Comparison of ENCODE assay signal across 23 cellular contexts in genomic region chr6:65701325-65701724, GRCh38. TPM values are rescaled to one million over a fixed set of nuclear protein-coding genes. Genes with fewer than 3 reads are reported as not detected.
DNase-seq lines count a peak whose midpoint lies in the region; ATAC-seq, FAIRE-seq and TF ChIP-seq lines count a peak whose summit lies in the region.
"Had no signal": no experiment of that assay in that cellular context is flagged by ENCODE, and none has a peak within 500 bp of the region (broad histone marks: within the 10 kb centered on the region; RNA-seq: fewer than 3 reads in every experiment).

No MANE protein-coding gene starts in this region.

- H3K9me3 ChIP-seq in mucosa of descending colon, result no peaks in the 10 kb centered on the region
- H3K9me3 ChIP-seq: BLaER1 had no signal

- H3K4me3 Mint-ChIP-seq in activated T-cell treated with anti-CD3 and anti-CD28 coated beads, Interleukin-2, amount 50 U/mL, for 72 hours, result no peak overlapping the region
- H3K4me3 Mint-ChIP-seq: B cell; CD4-positive, CD25-positive, alpha-beta regulatory T cell; CD8-positive, alpha-beta T cell; GM23338; H9 had no signal

- no peaks in the 10 kb centered on the region for H3K36me3 ChIP-seq in mucosa of descending colon (ENCODE audit: low read depth)
- H3K36me3 ChIP-seq: BLaER1 had no signal

- H3K36me3 Mint-ChIP-seq in activated T-cell treated with anti-CD3 and anti-CD28 coated beads, Interleukin-2, amount 50 U/mL, for 72 hours (ENCODE audit: insufficient read depth in 2 of 2), result no peaks in the 10 kb centered on the region
- H3K36me3 Mint-ChIP-seq: CD4-positive, CD25-positive, alpha-beta regulatory T cell; CD8-positive, alpha-beta T cell had no signal

- peak; percentile 68 for ATAC-seq in mucosa of descending colon
- ATAC-seq in activated T-cell treated with anti-CD3 and anti-CD28 coated beads, Interleukin-2, amount 50 U/mL, for 72 hours (replicated peaks in 1 of 2), result no peak
- ATAC-seq: CD8-positive, alpha-beta T cell; GM23338; HCT116 had no signal

- no peaks in the 10 kb centered on the region for H3K27me3 Mint-ChIP-seq in activated T-cell treated with anti-CD3 and anti-CD28 coated beads, Interleukin-2, amount 50 U/mL, for 72 hours (ENCODE audit: low read depth)
- H3K27me3 Mint-ChIP-seq: B cell; CD4-positive, CD25-positive, alpha-beta regulatory T cell had no signal

- H3K4me3 ChIP-seq in mucosa of descending colon, result no peak overlapping the region
- H3K4me3 ChIP-seq: BLaER1, GM23338 had no signal

- H3K4me1 ChIP-seq in mucosa of descending colon (ENCODE audit: low read depth), result peaks cover 6% of the 10 kb centered on the region
- H3K4me1 ChIP-seq: BLaER1 had no signal

- no peak for TF ChIP-seq CTCF in mucosa of descending colon (IDR thresholded peaks at IDR 0.05)

- no peaks in the 10 kb centered on the region for H3K4me1 Mint-ChIP-seq in activated T-cell treated with anti-CD3 and anti-CD28 coated beads, Interleukin-2, amount 50 U/mL, for 72 hours (ENCODE audit: low read depth)
- H3K4me1 Mint-ChIP-seq: B cell; CD4-positive, CD25-positive, alpha-beta regulatory T cell; GM23338 had no signal

- intact Hi-C loops in mucosa of descending colon (cut with DNase I, micrococcal nuclease), result no loop called here

- peaks cover 0 to 2% of the 10 kb centered on the region in 2 donors for H3K9me3 Mint-ChIP-seq in activated T-cell treated with anti-CD3 and anti-CD28 coated beads, Interleukin-2, amount 50 U/mL, for 72 hours
- H3K9me3 Mint-ChIP-seq: H9 had no signal

- H3K27ac Mint-ChIP-seq in activated T-cell treated with anti-CD3 and anti-CD28 coated beads, Interleukin-2, amount 50 U/mL, for 72 hours, result no peak overlapping the region
- H3K27ac Mint-ChIP-seq: B cell; CD4-positive, CD25-positive, alpha-beta regulatory T cell; CD8-positive, alpha-beta T cell; GM23338; H9 had no signal

- DNase-seq in DMS 273 (lab: John Stamatoyannopoulos, UW; ENCODE audit: unreplicated experiment), result peak; percentile 38
- DNase-seq in DMS 273 treated with DMSO at 0.1 percent for 48 hours (lab: John Stamatoyannopoulos, UW), result no peak
- DNase-seq in NCI-H82 (lab: John Stamatoyannopoulos, UW), result peak; percentile 17
- no peak for DNase-seq in NCI-H82 treated with DMSO at 0.1 percent for 48 hours (lab: John Stamatoyannopoulos, UW; ENCODE audit: unreplicated experiment)
- DNase-seq in mucosa of descending colon, result no peak
- no peak for DNase-seq in NCI-H1436 treated with DMSO at 0.1 percent for 48 hours (lab: John Stamatoyannopoulos, UW)
- no peak for DNase-seq in activated T-cell treated with anti-CD3 and anti-CD28 coated beads, Interleukin-2, amount 50 U/mL, for 72 hours
- DNase-seq: CD4-positive, CD25-positive, alpha-beta regulatory T cell; CD8-positive, alpha-beta T cell; DMS153; DMS79 treated with DMSO at 0.1 percent for 48 hours; GF-D8; H9 had no signal

- FAIRE-seq in islet of Langerhans (lab: Jason Lieb, UNC), result peak; percentile 51
- FAIRE-seq: A204.1, GM12891, GM18507 had no signal

RNA-seq across cellular contexts. Expression of gene EYS, which starts 5.7 kb away (rescaled TPM):
- total RNA-seq in mucosa of descending colon, result under 1 TPM; 0.16 to 0.61 (median 0.60) TPM
- total RNA-seq in activated T-cell treated with anti-CD3 and anti-CD28 coated beads, Interleukin-2, amount 50 U/mL, for 72 hours, result not detected
- total RNA-seq: B cell; CD4-positive, CD25-positive, alpha-beta regulatory T cell; CD8-positive, alpha-beta T cell; Daoy; G401; H9 had no signal

Comparison
In these comparisons a context has a peak if more than half of its experiments do, and no peak if none do; other contexts are left out.
1. DNase-seq: peak in DMS 273 (single experiment) and NCI-H82 (single experiment); none in DMS 273 treated with DMSO at 0.1 percent for 48 hours (single experiment), NCI-H82 treated with DMSO at 0.1 percent for 48 hours (single experiment), mucosa of descending colon (0 of 3), NCI-H1436 treated with DMSO at 0.1 percent for 48 hours (single experiment) and activated T-cell treated with anti-CD3 and anti-CD28 coated beads, Interleukin-2, amount 50 U/mL, for 72 hours (0 of 2).